Comparison of ENCODE assay signal across 1 cellular context in genomic region chr4:67713531-67714247, GRCh38.
TF ChIP-seq lines count a peak whose summit lies in the region.

No MANE protein-coding gene starts in this region.

TF ChIP-seq in GM23338, 12 proteins besides CTCF, POLR2A, EP300 and RAD21 (continued from another document):
- TF ChIP-seq ZNF462 (CRISPR knock-in tag; IDR thresholded peaks at IDR 0.05) (no peak), CREB1 (CRISPR knock-in tag; IDR thresholded peaks at IDR 0.05; ENCODE audit: low read depth) (no peak), ZNF331 (CRISPR knock-in tag; IDR thresholded peaks at IDR 0.05; ENCODE audit: low read depth) (no peak), EZH2 (IDR thresholded peaks at IDR 0.05; ENCODE audit: low read depth, unreplicated experiment) (no peak), POLR2AphosphoS5 (IDR thresholded peaks at IDR 0.05; ENCODE audit: low read depth) (no peak), REST (IDR thresholded peaks at IDR 0.05; ENCODE audit: unreplicated experiment) (no peak), EZH2phosphoT487 (IDR thresholded peaks at IDR 0.05; ENCODE audit: unreplicated experiment) (no peak)
